Comparison of ENCODE assay signal across 8 cellular contexts in genomic region chr12:49367381-49368239, GRCh38. TPM values are rescaled to one million over a fixed set of nuclear protein-coding genes. Genes with fewer than 3 reads are reported as not detected.
DNase-seq lines count a peak whose midpoint lies in the region; ATAC-seq and TF ChIP-seq lines count a peak whose summit lies in the region.

SPATS2 (plus strand) TSS chr12:49367462; CDS start chr12:49461013, 93,551 bp downstream.

- no CpG with 5 or more reads among the region's 52 CpGs for WGBS in trophoblast cell (ENCODE audit: extremely low coverage, insufficient coverage, insufficient read length)

- H4K12ac ChIP-seq in trophoblast cell (ENCODE audit: low read depth, low read length) = peak within 1 kb of the TSS; percentile 100

- peak within 1 kb of the TSS; percentile 99 for H3K4me2 ChIP-seq in trophoblast cell (ENCODE audit: low read length)

- no peaks in the 10 kb centered on the region for H3K27me3 ChIP-seq in GM06990 (replicated peaks; ENCODE audit: control insufficient read depth, insufficient read depth, low read length)
- no peaks in the 10 kb centered on the region for H3K27me3 ChIP-seq in trophoblast cell (ENCODE audit: insufficient read depth, low read length)

- peaks cover 35% of the 10 kb centered on the region for H3K4me1 Mint-ChIP-seq in activated CD4-positive, alpha-beta memory T cell treated with anti-CD3 and anti-CD28 coated beads, Interleukin-2, amount 10 ng/mL, durations not matched to agents 7 days and 5 days

- H3K23ac ChIP-seq in trophoblast cell (ENCODE audit: low read length) = peak within 1 kb of the TSS; percentile 78

- peak within 1 kb of the TSS; percentile 94 for H3K4me3 ChIP-seq in GM06990 (replicated peaks; ENCODE audit: low read depth, low read length)
- H3K4me3 ChIP-seq in trophoblast cell (ENCODE audit: low read depth, low read length) = peak within 1 kb of the TSS; percentile 92

- peak within 1 kb of the TSS; percentile 93 for H3K27ac Mint-ChIP-seq in activated CD4-positive, alpha-beta memory T cell treated with anti-CD3 and anti-CD28 coated beads, Interleukin-2, amount 10 ng/mL, durations not matched to agents 7 days and 5 days

- peak within 1 kb of the TSS; percentile 83 for H3K4ac ChIP-seq in trophoblast cell (ENCODE audit: low read depth, low read length)

- H3K27me3 Mint-ChIP-seq in activated CD4-positive, alpha-beta memory T cell treated with anti-CD3 and anti-CD28 coated beads, Interleukin-2, amount 10 ng/mL, durations not matched to agents 7 days and 5 days = peaks cover 2% of the 10 kb centered on the region

- H3K4me3 Mint-ChIP-seq in activated CD4-positive, alpha-beta memory T cell treated with anti-CD3 and anti-CD28 coated beads, Interleukin-2, amount 10 ng/mL, durations not matched to agents 7 days and 5 days = peak within 1 kb of the TSS; percentile 96

- H3K9me3 ChIP-seq in trophoblast cell (ENCODE audit: insufficient read depth, low read depth, low read length) = peaks cover 2% of the 10 kb centered on the region

- peaks cover 10% of the 10 kb centered on the region for H3K79me2 ChIP-seq in trophoblast cell (ENCODE audit: control insufficient read depth, insufficient read depth, low read length, poor library complexity)

- peak within 1 kb of the TSS; percentile 96 for H3K27ac ChIP-seq in trophoblast cell (ENCODE audit: low read depth, low read length)

- H2AK5ac ChIP-seq in trophoblast cell (ENCODE audit: low read length) = no peak within 1 kb of the TSS

- H3K9ac ChIP-seq in trophoblast cell (ENCODE audit: low read length) = peak within 1 kb of the TSS; percentile 97

- H2AFZ ChIP-seq in trophoblast cell (ENCODE audit: insufficient read depth, low read length, poor library complexity) = peak within 1 kb of the TSS; percentile 100

- H2BK5ac ChIP-seq in trophoblast cell (ENCODE audit: low read depth, low read length, poor library complexity) = peak within 1 kb of the TSS; percentile 95

- peaks cover 10% of the 10 kb centered on the region for H3K79me1 ChIP-seq in trophoblast cell (ENCODE audit: low read length)

- peaks cover 0 to 2% of the 10 kb centered on the region in 2 experiments for H3K4me1 ChIP-seq in trophoblast cell (ENCODE audit: control insufficient read depth in 1 of 2, insufficient read depth in 2 of 2, low read length in 2 of 2)

- peaks cover 8% of the 10 kb centered on the region for H3K36me3 Mint-ChIP-seq in activated CD4-positive, alpha-beta memory T cell treated with anti-CD3 and anti-CD28 coated beads, Interleukin-2, amount 10 ng/mL, durations not matched to agents 7 days and 5 days (ENCODE audit: low read depth)

- TF ChIP-seq CTCF in GM06990 (IDR thresholded peaks at IDR 0.05; ENCODE audit: insufficient read depth, low read length, poor library complexity, severe bottlenecking) = no peak

- H4K91ac ChIP-seq in trophoblast cell (ENCODE audit: low read depth, low read length) = peak within 1 kb of the TSS; percentile 99

- CTCF ChIA-PET in activated CD4-positive, alpha-beta memory T cell treated with anti-CD3 and anti-CD28 coated beads, Interleukin-2, amount 10 ng/mL, durations not matched to agents 7 days and 5 days (lab: Charles Lee) = interaction anchor here (0.7 to 6.2 kb wide), 24 partner anchors 8 to 846 kb away, joined by 3 to 74 read pairs (median 7); partner anchors contain the start of genes DNAJC22, KCNH3, PRPF40B and TMBIM6

- no peak for DNase-seq in GM06990 (ENCODE audit: extremely low read depth, insufficient read length)
- peak; percentile 47 for DNase-seq in HuH-7.5 (ENCODE audit: low spot score)
- no peak for DNase-seq in activated CD4-positive, alpha-beta memory T cell treated with anti-CD3 and anti-CD28 coated beads, Interleukin-2, amount 10 ng/mL, durations not matched to agents 7 days and 5 days
- peak; percentile 43 for DNase-seq in glomerular visceral epithelial cell (ENCODE audit: extremely low spot score)
- no peak for DNase-seq in trophoblast cell

- H2BK12ac ChIP-seq in trophoblast cell (ENCODE audit: low read length) = peak within 1 kb of the TSS; percentile 91

- H3K14ac ChIP-seq in trophoblast cell (ENCODE audit: low read length) = peak within 1 kb of the TSS; percentile 98

- POLR2A ChIA-PET in activated CD4-positive, alpha-beta memory T cell treated with anti-CD3 and anti-CD28 coated beads, Interleukin-2, amount 10 ng/mL, durations not matched to agents 7 days and 5 days (lab: Charles Lee) = interaction anchor here (0.6 to 2.9 kb wide), 48 partner anchors 9 to 453 kb away, joined by 3 to 44 read pairs (median 4); partner anchors contain the start of genes DNAJC22, KCNH3, MCRS1 and PRKAG1

- ATAC-seq in HG03095 (IDR thresholded peaks at IDR 0.05; ENCODE audit: unreplicated experiment) = no peak
- no peak for ATAC-seq in GM19351 (IDR thresholded peaks at IDR 0.05; ENCODE audit: unreplicated experiment)
- no peak for ATAC-seq in HG03025 (IDR thresholded peaks at IDR 0.05; ENCODE audit: low FRiP score, unreplicated experiment)

- peak within 1 kb of the TSS; percentile 99 for H4K8ac ChIP-seq in trophoblast cell (ENCODE audit: low read depth, low read length)

- no peaks in the 10 kb centered on the region for H3K36me3 ChIP-seq in GM06990 (ENCODE audit: control insufficient read depth, insufficient read depth, low read length)
- no peaks in the 10 kb centered on the region for H3K36me3 ChIP-seq in trophoblast cell (ENCODE audit: control insufficient read depth in 1 of 2, insufficient read depth in 2 of 2, low read length in 2 of 2)

- peak within 1 kb of the TSS; percentile 88 for H3K18ac ChIP-seq in trophoblast cell (ENCODE audit: low read length)

- peak within 1 kb of the TSS; percentile 98 for H2BK120ac ChIP-seq in trophoblast cell (ENCODE audit: insufficient read depth, low read length, poor library complexity)

- no peaks in the 10 kb centered on the region for H3K9me3 Mint-ChIP-seq in activated CD4-positive, alpha-beta memory T cell treated with anti-CD3 and anti-CD28 coated beads, Interleukin-2, amount 10 ng/mL, durations not matched to agents 7 days and 5 days

RNA-seq across cellular contexts. Expression of gene SPATS2, which starts in this region (rescaled TPM):
- 10 to 100 TPM; 12.3 to 15.6 TPM for total RNA-seq in activated CD4-positive, alpha-beta memory T cell treated with anti-CD3 and anti-CD28 coated beads, Interleukin-2, amount 10 ng/mL, durations not matched to agents 7 days and 5 days
- 32.4 and 34.0 TPM in 2 replicates for polyA plus RNA-seq in trophoblast cell (2013)

Comparison
In these comparisons a context has a peak if more than half of its experiments do, and no peak if none do; other contexts are left out.
1. DNase-seq: peak in HuH-7.5 (single experiment) and glomerular visceral epithelial cell (single experiment); none in GM06990 (single experiment), activated CD4-positive, alpha-beta memory T cell treated with anti-CD3 and anti-CD28 coated beads, Interleukin-2, amount 10 ng/mL, durations not matched to agents 7 days and 5 days (single experiment) and trophoblast cell (0 of 2).